In genomic region chr3:25027639-25028038, GRCh38 we compare ENCODE assay signal across 15 cellular contexts.
A peak's percentile ranks its signal among the peaks of the same experiment; 100 is the strongest.
DNase-seq lines count a peak whose midpoint lies in the region; ATAC-seq and TF ChIP-seq lines count a peak whose summit lies in the region.
"Had no signal": no experiment of that assay in that cellular context is flagged by ENCODE, and none has a peak within 500 bp of the region (broad histone marks: within the 10 kb centered on the region; RNA-seq: fewer than 3 reads in every experiment).

No MANE protein-coding gene starts in this region.

- no peak for TF ChIP-seq EP300 in gastroesophageal sphincter (IDR thresholded peaks at IDR 0.05)

- H3K4me1 Mint-ChIP-seq in Calu3 (ENCODE audit: low read depth, unreplicated experiment): no peaks in the 10 kb centered on the region
- peaks cover 23% of the 10 kb centered on the region for H3K4me1 Mint-ChIP-seq in type B pancreatic cell (ENCODE audit: unreplicated experiment)
- H3K4me1 Mint-ChIP-seq: CD8-positive, alpha-beta memory T cell had no signal

- H3K27me3 Mint-ChIP-seq in Calu3 (ENCODE audit: unreplicated experiment) (no peaks in the 10 kb centered on the region), type B pancreatic cell (peaks cover 3% of the 10 kb centered on the region)
- H3K27me3 Mint-ChIP-seq: CD8-positive, alpha-beta memory T cell had no signal

- WGBS in gastroesophageal sphincter (ENCODE audit: low coverage in 1 of 2), 2 donors: 41 to 57% methylated on average over 2 to 3 of the region's 3 CpGs
- WGBS in thyroid gland, 2 donors: 23 to 31% methylated on average over 3 of the region's 3 CpGs

- DNase-seq in NCI-H1417 (lab: John Stamatoyannopoulos, UW) (peak; percentile 8 to 78 (median 44)), NCI-H1417 treated with DMSO at 0.1 percent for 48 hours (lab: John Stamatoyannopoulos, UW) (no peak), NCI-H2107 treated with DMSO at 0.1 percent for 48 hours (lab: John Stamatoyannopoulos, UW; ENCODE audit: unreplicated experiment) (peak; percentile 48), thyroid gland (peak; percentile 85 to 88), Calu3 (no peak), type B pancreatic cell (ENCODE audit: extremely low spot score, unreplicated experiment) (no peak)
- DNase-seq: CD8-positive, alpha-beta memory T cell; H7; NCI-H1694 treated with DMSO at 0.1 percent for 48 hours; SHP77 had no signal

- H3K36me3 ChIP-seq in gastroesophageal sphincter (no peaks in the 10 kb centered on the region), thyroid gland (no peaks in the 10 kb centered on the region)
- H3K36me3 ChIP-seq: BLaER1 had no signal

- H3K27me3 ChIP-seq in gastroesophageal sphincter (no peaks in the 10 kb centered on the region), thyroid gland (no peaks in the 10 kb centered on the region)
- H3K27me3 ChIP-seq: BLaER1 had no signal

- H3K4me3 ChIP-seq in gastroesophageal sphincter: no peak overlapping the region
- no peak overlapping the region for H3K4me3 ChIP-seq in thyroid gland (replicated peaks in 1 of 3)
- H3K4me3 ChIP-seq: BLaER1 had no signal

- no peaks in the 10 kb centered on the region for H3K36me3 Mint-ChIP-seq in Calu3 (ENCODE audit: insufficient read depth, unreplicated experiment)
- no peaks in the 10 kb centered on the region for H3K36me3 Mint-ChIP-seq in type B pancreatic cell
- H3K36me3 Mint-ChIP-seq: CD8-positive, alpha-beta memory T cell had no signal

- peak overlapping the region in 2 of 4 donors; percentile 12 to 58 for H3K27ac ChIP-seq in gastroesophageal sphincter
- no peak overlapping the region for H3K27ac ChIP-seq in thyroid gland
- H3K27ac ChIP-seq: 22Rv1, BLaER1 had no signal

- H3K4me1 ChIP-seq in gastroesophageal sphincter (peaks cover 0 to 25% (median 0%) of the 10 kb centered on the region in 3 donors), thyroid gland (peaks cover 7 to 13% of the 10 kb centered on the region in 2 donors)
- H3K4me1 ChIP-seq: BLaER1 had no signal

- CTCF ChIA-PET in Calu3 (lab: Charles Lee): no interaction called here

- H3K27ac Mint-ChIP-seq in Calu3 (ENCODE audit: unreplicated experiment) (no peak overlapping the region), type B pancreatic cell (no peak overlapping the region)
- H3K27ac Mint-ChIP-seq: CD8-positive, alpha-beta memory T cell had no signal

- no peak for TF ChIP-seq POLR2A in gastroesophageal sphincter (IDR thresholded peaks at IDR 0.05)
- TF ChIP-seq POLR2A in thyroid gland (IDR thresholded peaks at IDR 0.05): no peak

- peak; percentile 34 for ATAC-seq in gastroesophageal sphincter
- no peak for ATAC-seq in HG03520 (IDR thresholded peaks at IDR 0.05; ENCODE audit: unreplicated experiment)
- ATAC-seq: Panc1 had no signal

- H3K4me3 Mint-ChIP-seq in Calu3 (ENCODE audit: low read depth, unreplicated experiment) (no peak overlapping the region), type B pancreatic cell (no peak overlapping the region)
- H3K4me3 Mint-ChIP-seq: CD8-positive, alpha-beta memory T cell had no signal

- no peaks in the 10 kb centered on the region for H3K9me3 ChIP-seq in gastroesophageal sphincter
- no peaks in the 10 kb centered on the region for H3K9me3 ChIP-seq in thyroid gland
- H3K9me3 ChIP-seq: BLaER1 had no signal

- H3K9me3 Mint-ChIP-seq in Calu3 (ENCODE audit: low read depth, unreplicated experiment): no peaks in the 10 kb centered on the region
- no peaks in the 10 kb centered on the region for H3K9me3 Mint-ChIP-seq in type B pancreatic cell

- intact Hi-C loops in thyroid gland (cut with DNase I): loop anchor here (10.0 kb wide), 1 partner anchor 557 kb away; no protein-coding TSS in a partner anchor
- intact Hi-C loops in Calu3 (cut with micrococcal nuclease; ENCODE audit: unreplicated experiment): loop anchor here (10.0 kb wide), 1 partner anchor 277 kb away; no protein-coding TSS in a partner anchor

- TF ChIP-seq CTCF in gastroesophageal sphincter (IDR thresholded peaks at IDR 0.05) (no peak), thyroid gland (IDR thresholded peaks at IDR 0.05) (no peak), Calu3 (IDR thresholded peaks at IDR 0.05; ENCODE audit: unreplicated experiment) (no peak), type B pancreatic cell (conservative IDR thresholded peaks at IDR 0.05) (no peak)

- no TSS peak for BruUV-seq in Calu3 (replicated peaks; lab: Mats Ljungman, UMichigan)

Comparison
In these comparisons a context has a peak if more than half of its experiments do, and no peak if none do; other contexts are left out.
1. DNase-seq: peak in NCI-H1417 (3 of 3), NCI-H2107 treated with DMSO at 0.1 percent for 48 hours (single experiment) and thyroid gland (2 of 2); none in NCI-H1417 treated with DMSO at 0.1 percent for 48 hours (single experiment), Calu3 (single experiment) and type B pancreatic cell (single experiment).